ENCODE assay signal across 1 cellular context in the genomic region with DNA sequence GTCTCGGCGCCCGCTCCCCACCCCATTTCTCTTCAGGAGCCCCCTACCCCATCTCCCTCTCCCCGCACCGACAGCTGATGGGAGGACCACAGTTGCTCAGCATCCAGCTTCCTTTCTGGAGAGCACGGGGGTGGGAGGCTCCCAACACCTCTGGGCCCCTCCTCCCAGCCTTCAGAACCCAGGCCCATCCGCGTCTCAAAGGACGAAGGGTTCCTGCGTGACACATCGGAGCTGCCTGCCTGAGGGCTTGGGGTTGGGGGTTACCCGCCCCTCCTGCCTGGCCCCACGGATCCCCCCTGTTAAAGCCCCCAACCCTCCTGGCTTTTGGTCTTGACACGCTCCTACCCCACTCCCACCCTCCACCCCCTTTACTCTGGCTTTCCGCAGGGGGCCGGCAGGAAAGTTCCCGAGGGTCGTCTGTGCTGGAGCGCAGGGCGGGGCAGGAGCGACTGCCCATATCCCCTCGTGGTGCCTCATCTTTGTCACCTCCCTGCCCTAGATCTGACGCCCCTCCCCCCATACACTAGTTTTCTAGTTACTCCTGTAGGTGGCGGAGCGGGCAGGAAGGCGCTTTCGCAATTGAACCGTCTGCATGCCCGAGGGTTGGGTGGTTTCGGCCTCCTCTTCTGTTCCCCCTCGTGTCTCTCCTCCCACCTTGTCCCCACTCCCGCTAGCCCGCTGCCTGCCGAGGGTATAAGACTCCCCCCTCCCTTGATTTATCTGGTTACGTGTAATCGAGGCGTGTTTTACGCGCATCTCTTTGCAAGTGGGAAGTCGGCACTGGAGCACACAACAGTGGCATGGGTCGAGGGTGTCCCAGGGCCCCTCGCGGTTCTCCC.
TF ChIP-seq lines count a peak whose summit lies in the region.

No MANE protein-coding gene starts in this region.

TF ChIP-seq in HCT116, 20 proteins besides CTCF, POLR2A, EP300 and RAD21:
- TF ChIP-seq TCF7L2 (IDR thresholded peaks at IDR 0.05; ENCODE audit: borderline replicate concordance, extremely low read depth, insufficient read depth, insufficient read length) (peak; percentile 17), EGR1 (IDR thresholded peaks at IDR 0.05; ENCODE audit: low read depth) (no peak), YY1 (IDR thresholded peaks at IDR 0.05; ENCODE audit: extremely low read depth, insufficient replicate concordance, low read depth, low read length) (peak; percentile 54), SRF (IDR thresholded peaks at IDR 0.05; ENCODE audit: low read depth) (no peak)
- TF ChIP-seq, protein P1, sequence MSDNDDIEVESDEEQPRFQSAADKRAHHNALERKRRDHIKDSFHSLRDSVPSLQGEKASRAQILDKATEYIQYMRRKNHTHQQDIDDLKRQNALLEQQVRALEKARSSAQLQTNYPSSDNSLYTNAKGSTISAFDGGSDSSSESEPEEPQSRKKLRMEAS (IDR thresholded peaks at IDR 0.05) = peak; percentile 64
